Comparison of ENCODE assay signal across 28 cellular contexts in the genomic region with DNA sequence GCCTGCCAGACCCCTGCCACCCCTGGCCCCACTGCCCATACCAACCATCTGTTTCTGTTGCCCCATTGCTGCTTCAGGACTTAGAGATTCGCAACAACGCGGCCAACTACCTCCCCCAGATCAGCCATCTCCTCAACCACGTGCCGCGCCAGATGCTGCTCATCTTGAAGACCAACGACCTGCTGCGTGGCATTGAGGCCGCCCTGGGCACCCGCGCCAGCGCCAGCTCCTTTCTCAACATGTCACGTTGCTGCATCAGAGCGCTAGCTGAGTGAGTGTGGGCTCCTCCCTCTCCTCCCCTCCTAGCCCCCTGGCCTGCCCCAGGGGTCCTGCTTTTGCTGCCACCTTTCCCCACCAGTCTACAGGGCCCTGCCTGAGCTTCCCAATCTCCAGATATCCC.
"Had no signal": no experiment of that assay in that cellular context is flagged by ENCODE, and none has a peak within 500 bp of the region (broad histone marks: within the 10 kb centered on the region; RNA-seq: fewer than 3 reads in every experiment).

No MANE protein-coding gene starts in this region.

- H3K27ac Mint-ChIP-seq: stimulated activated effector memory CD8-positive, alpha-beta T cell treated with anti-CD3 and anti-CD28 coated beads, Interleukin-12 subunit alpha, Interleukin-12 subunit beta, amount 100 ng/mL, for 72 hours; stimulated activated memory B cell treated with anti-CD40 and anti-IgM and Interleukin-4, amounts not matched to agents 10 μg/mL and 1 μg/mL and 100 μg/mL, for 72 hours; stimulated activated naive B cell treated with anti-CD40 and anti-IgM and Interleukin-4, amounts not matched to agents 10 μg/mL and 1 μg/mL and 100 μg/mL, for 72 hours; stimulated activated naive CD8-positive, alpha-beta T cell treated with anti-CD3 and anti-CD28 coated beads, Interleukin-15, amount 100 ng/mL, for 72 hours; stimulated activated naive CD8-positive, alpha-beta T cell treated with anti-CD3 and anti-CD28 coated beads, Interleukin-15, Interleukin-2, amounts not matched to agents 100 ng/mL and 50 ng/mL, for 24 hours; type B pancreatic cell had no signal

- H3K27me3 ChIP-seq: stomach, suprapubic skin, testis, thyroid gland, tibial artery, tibial nerve, transverse colon, upper lobe of left lung, upper lobe of right lung, uterus, vagina had no signal

- H3K27ac ChIP-seq: stomach, suprapubic skin, testis, thoracic aorta, thyroid gland, tibial artery, tibial nerve, transverse colon, upper lobe of left lung, upper lobe of right lung, uterus, vagina had no signal

- H3K9me3 ChIP-seq: suprapubic skin, testis, thoracic aorta, thyroid gland, tibial artery, transverse colon, upper lobe of right lung, uterus, vagina had no signal

- H3K4me1 Mint-ChIP-seq: stimulated activated memory B cell treated with anti-CD40 and anti-IgM and Interleukin-4, amounts not matched to agents 10 μg/mL and 1 μg/mL and 100 μg/mL, for 72 hours; stimulated activated naive B cell treated with anti-CD40 and anti-IgM and Interleukin-4, amounts not matched to agents 10 μg/mL and 1 μg/mL and 100 μg/mL, for 72 hours; stimulated activated naive CD8-positive, alpha-beta T cell treated with anti-CD3 and anti-CD28 coated beads, Interleukin-15, amount 100 ng/mL, for 72 hours had no signal

- H3K4me3 Mint-ChIP-seq: stimulated activated effector memory CD8-positive, alpha-beta T cell treated with anti-CD3 and anti-CD28 coated beads, Interleukin-12 subunit alpha, Interleukin-12 subunit beta, amount 100 ng/mL, for 72 hours; stimulated activated memory B cell treated with anti-CD40 and anti-IgM and Interleukin-4, amounts not matched to agents 10 μg/mL and 1 μg/mL and 100 μg/mL, for 72 hours; stimulated activated naive B cell treated with anti-CD40 and anti-IgM and Interleukin-4, amounts not matched to agents 10 μg/mL and 1 μg/mL and 100 μg/mL, for 72 hours; stimulated activated naive CD8-positive, alpha-beta T cell treated with anti-CD3 and anti-CD28 coated beads, Interleukin-15, amount 100 ng/mL, for 72 hours; stimulated activated naive CD8-positive, alpha-beta T cell treated with anti-CD3 and anti-CD28 coated beads, Interleukin-15, Interleukin-2, amounts not matched to agents 100 ng/mL and 50 ng/mL, for 24 hours; type B pancreatic cell had no signal

- DNase-seq: stimulated activated CD4-positive, alpha-beta T cell treated with anti-CD3 and anti-CD28 coated beads, Interleukin-2, amount 100 ng/mL, for 48 hours; stimulated activated CD4-positive, alpha-beta T cell treated with anti-CD3 and anti-CD28 coated beads, Interleukin-4, amount 100 ng/mL, for 1 hour; stimulated activated CD4-positive, alpha-beta T cell treated with anti-CD3 and anti-CD28 coated beads, Interleukin-4, amount 100 ng/mL, for 24 hours; stimulated activated CD4-positive, alpha-beta T cell treated with anti-CD3 and anti-CD28 coated beads, Interleukin-4, amount 100 ng/mL, for 4 hours; stimulated activated CD8-positive, alpha-beta memory T cell treated with anti-CD3 and anti-CD28 coated beads, Interleukin-4, amount 100 ng/mL, for 48 hours; stimulated activated naive B cell treated with anti-CD40 and anti-IgM and Interleukin-4, amounts not matched to agents 10 μg/mL and 1 μg/mL and 100 μg/mL, for 72 hours; stimulated activated naive CD4-positive, alpha-beta T cell; stimulated activated naive CD4-positive, alpha-beta T cell treated with Interleukin-2 at 50 U/mL for 16 hours; stimulated activated naive CD8-positive, alpha-beta T cell treated with anti-CD3 and anti-CD28 coated beads, Interleukin-15, amount 100 ng/mL, for 72 hours; stimulated activated naive CD8-positive, alpha-beta T cell treated with anti-CD3 and anti-CD28 coated beads, Interleukin-15, Interleukin-2, amounts not matched to agents 100 U/mL and 50 U/mL, for 24 hours; stomach; substantia nigra; testis; thyroid gland; tibial artery; transverse colon; trophoblast cell; upper lobe of right lung; uterus had no signal

- H3K36me3 ChIP-seq: thyroid gland, uterus had no signal

- ATAC-seq: stimulated activated effector memory CD8-positive, alpha-beta T cell treated with anti-CD3 and anti-CD28 coated beads, Interleukin-12 subunit alpha, Interleukin-12 subunit beta, amount 100 ng/mL, for 72 hours; stimulated activated memory B cell treated with anti-CD40 and anti-IgM and Interleukin-4, amounts not matched to agents 10 μg/mL and 1 μg/mL and 100 μg/mL, for 72 hours; stimulated activated naive B cell treated with anti-CD40 and anti-IgM and Interleukin-4, amounts not matched to agents 10 μg/mL and 1 μg/mL and 100 μg/mL, for 72 hours; stimulated activated naive CD8-positive, alpha-beta T cell treated with anti-CD3 and anti-CD28 coated beads, Interleukin-15, Interleukin-2, amounts not matched to agents 100 U/mL and 50 U/mL, for 24 hours; upper lobe of right lung had no signal

- H3K4me1 ChIP-seq: stomach, suprapubic skin, testis, tibial artery, tibial nerve, transverse colon, upper lobe of left lung, upper lobe of right lung, uterus, vagina had no signal

- H3K27me3 Mint-ChIP-seq: stimulated activated memory B cell treated with anti-CD40 and anti-IgM and Interleukin-4, amounts not matched to agents 10 μg/mL and 1 μg/mL and 100 μg/mL, for 72 hours; stimulated activated naive B cell treated with anti-CD40 and anti-IgM and Interleukin-4, amounts not matched to agents 10 μg/mL and 1 μg/mL and 100 μg/mL, for 72 hours; stimulated activated naive CD8-positive, alpha-beta T cell treated with anti-CD3 and anti-CD28 coated beads, Interleukin-15, amount 100 ng/mL, for 72 hours; stimulated activated naive CD8-positive, alpha-beta T cell treated with anti-CD3 and anti-CD28 coated beads, Interleukin-15, Interleukin-2, amounts not matched to agents 100 ng/mL and 50 ng/mL, for 24 hours; type B pancreatic cell had no signal

- H3K4me3 ChIP-seq: stomach, suprapubic skin, testis, thoracic aorta, thyroid gland, tibial artery, tibial nerve, transverse colon, upper lobe of left lung, upper lobe of right lung, uterus, vagina had no signal
